Comparison of ENCODE assay signal across 16 cellular contexts in the genomic region with DNA sequence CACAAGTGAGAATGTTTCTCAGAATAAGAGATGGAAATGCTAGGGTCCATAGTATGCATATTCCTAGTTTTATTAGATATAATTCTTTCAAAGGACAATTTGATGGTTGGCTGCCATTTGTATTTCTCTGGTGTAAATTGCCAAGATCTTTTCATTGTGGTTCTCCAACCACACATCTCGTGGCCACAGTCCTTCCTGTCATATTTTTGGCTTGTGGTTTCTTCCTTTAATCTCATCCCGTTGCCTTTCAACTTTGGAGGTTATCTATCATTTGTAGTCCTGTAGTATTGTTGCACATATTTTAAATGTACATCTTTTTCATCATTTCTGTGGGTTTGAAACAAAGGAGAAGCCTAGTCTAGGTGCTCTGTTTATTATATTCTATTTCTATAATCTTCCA.
"Had no signal": no experiment of that assay in that cellular context is flagged by ENCODE, and none has a peak within 500 bp of the region (broad histone marks: within the 10 kb centered on the region; RNA-seq: fewer than 3 reads in every experiment).

No MANE protein-coding gene starts in this region.

- H3K4me3 ChIP-seq: thoracic aorta had no signal

- H3K27ac Mint-ChIP-seq: activated CD8-positive, alpha-beta T cell treated with anti-CD3 and anti-CD28 coated beads for 36 hours; activated T-cell treated with anti-CD3 and anti-CD28 coated beads, Interleukin-2, amount 50 U/mL, for 72 hours; brain; effector memory CD8-positive, alpha-beta T cell; naive B cell; stimulated activated naive CD8-positive, alpha-beta T cell treated with anti-CD3 and anti-CD28 coated beads, Interleukin-15, amount 100 ng/mL, for 72 hours had no signal

- H3K4me1 Mint-ChIP-seq: naive B cell; stimulated activated naive CD8-positive, alpha-beta T cell treated with anti-CD3 and anti-CD28 coated beads, Interleukin-15, amount 100 ng/mL, for 72 hours had no signal

- DNase-seq: activated CD4-positive, alpha-beta T cell treated with anti-CD3 and anti-CD28 coated beads for 4 hours; activated CD8-positive, alpha-beta memory T cell treated with anti-CD3 and anti-CD28 coated beads, Interleukin-2, amount 50 U/mL, for 4 hours; activated CD8-positive, alpha-beta T cell treated with anti-CD3 and anti-CD28 coated beads for 36 hours; activated naive CD4-positive, alpha-beta T cell; activated T-cell treated with anti-CD3 and anti-CD28 coated beads, Interleukin-2, amount 50 U/mL, for 72 hours; effector memory CD8-positive, alpha-beta T cell; hippocampal formation; naive B cell; stimulated activated CD4-positive, alpha-beta T cell treated with anti-CD3 and anti-CD28 coated beads, Interleukin-15, amount 100 ng/mL, for 24 hours; stimulated activated CD4-positive, alpha-beta T cell treated with anti-CD3 and anti-CD28 coated beads, Interleukin-4, amount 100 ng/mL, for 24 hours; stimulated activated naive CD8-positive, alpha-beta T cell treated with anti-CD3 and anti-CD28 coated beads, Interleukin-15, amount 100 ng/mL, for 72 hours; T1000 had no signal

- H3K4me3 Mint-ChIP-seq: activated CD8-positive, alpha-beta T cell treated with anti-CD3 and anti-CD28 coated beads for 36 hours; activated T-cell treated with anti-CD3 and anti-CD28 coated beads, Interleukin-2, amount 50 U/mL, for 72 hours; brain; effector memory CD8-positive, alpha-beta T cell; naive B cell; stimulated activated naive CD8-positive, alpha-beta T cell treated with anti-CD3 and anti-CD28 coated beads, Interleukin-15, amount 100 ng/mL, for 72 hours had no signal

- ATAC-seq: activated CD8-positive, alpha-beta T cell treated with anti-CD3 and anti-CD28 coated beads for 36 hours; activated T-cell treated with anti-CD3 and anti-CD28 coated beads, Interleukin-2, amount 50 U/mL, for 72 hours; effector memory CD8-positive, alpha-beta T cell; stimulated activated naive CD8-positive, alpha-beta T cell treated with anti-CD3 and anti-CD28 coated beads, Interleukin-15, amount 100 ng/mL, for 72 hours had no signal

- H3K27ac ChIP-seq: epithelial cell of prostate, parathyroid adenoma, thoracic aorta had no signal

- H3K9me3 Mint-ChIP-seq: effector memory CD8-positive, alpha-beta T cell had no signal

- H3K36me3 ChIP-seq: thoracic aorta had no signal

- H3K4me1 ChIP-seq: parathyroid adenoma had no signal
